In genomic region chr6:26937258-26937657, GRCh38 we compare ENCODE assay signal across 3 cellular contexts.
DNase-seq lines count a peak whose midpoint lies in the region; ATAC-seq, FAIRE-seq and TF ChIP-seq lines count a peak whose summit lies in the region.
"Not testable (repeated sequence)": the region's sequence is repeated elsewhere in the genome, so short reads cannot be mapped to it uniquely, and the experiment has no call there.

No MANE protein-coding gene starts in this region.

- not testable (repeated sequence) for H3K4ac ChIP-seq in IMR-90 (ENCODE audit: low read depth, low read length)

- not testable (repeated sequence) for ATAC-seq in IMR-90 (ENCODE audit: low read depth); K562; HepG2

- H3K4me1 ChIP-seq in IMR-90 (ENCODE audit: control insufficient read depth, insufficient read depth, low read length); K562 (replicated peaks in 1 of 2; ENCODE audit: control insufficient read depth in 2 of 2, insufficient read depth in 2 of 2, low read length in 2 of 2); HepG2 (ENCODE audit: insufficient read depth, low read length): not testable (repeated sequence)

- H3K4me2 ChIP-seq in IMR-90 (ENCODE audit: low read depth, low read length); K562 (ENCODE audit: insufficient read depth, low read length); HepG2 (ENCODE audit: low read depth, low read length): not testable (repeated sequence)

- H3K56ac ChIP-seq in IMR-90 (ENCODE audit: extremely low read depth, insufficient read depth, low read length): not testable (repeated sequence)

- not testable (repeated sequence) for H2BK15ac ChIP-seq in IMR-90 (ENCODE audit: low read depth, low read length)

- H4K5ac ChIP-seq in IMR-90 (ENCODE audit: low read depth, low read length): not testable (repeated sequence)

- not testable (repeated sequence) for H3K27ac ChIP-seq in IMR-90 (ENCODE audit: insufficient read depth, low read length); K562 (ENCODE audit: extremely low read depth, low read depth, low read length); HepG2 (ENCODE audit: extremely low read length, insufficient read depth, low read length)

- not testable (repeated sequence) for H2AK9ac ChIP-seq in IMR-90 (replicated peaks; ENCODE audit: low read depth, low read length, poor library complexity)

- H2AFZ ChIP-seq in IMR-90 (replicated peaks; ENCODE audit: low read length, poor library complexity); K562 (ENCODE audit: low read depth, low read length); HepG2 (ENCODE audit: low read length): not testable (repeated sequence)

- H4K8ac ChIP-seq in IMR-90 (ENCODE audit: low read depth in 2 of 2, low read length in 2 of 2): not testable (repeated sequence)

- not testable (repeated sequence) for BruUV-seq in IMR-90 (replicated peaks; lab: Mats Ljungman, UMichigan); K562 (replicated peaks; lab: Mats Ljungman, UMichigan); HepG2 (replicated peaks; lab: Mats Ljungman, UMichigan)

- not testable (repeated sequence) for H3K27me3 ChIP-seq in IMR-90 (ENCODE audit: control insufficient read depth, insufficient read depth, low read length); K562 (ENCODE audit: control insufficient read depth in 2 of 2, insufficient read depth in 2 of 2, low read length in 2 of 2); HepG2 (ENCODE audit: control insufficient read depth in 1 of 2, insufficient read depth in 2 of 2, low read length in 2 of 2)

- not testable (repeated sequence) for H3K9me3 ChIP-seq in IMR-90 (ENCODE audit: control insufficient read depth, insufficient read depth, low read length); K562 (replicated peaks; ENCODE audit: control insufficient read depth, insufficient read depth, low read depth, low read length); HepG2 (ENCODE audit: low read length)

- not testable (repeated sequence) for H3K9ac ChIP-seq in IMR-90 (ENCODE audit: low read depth, low read length); K562 (ENCODE audit: insufficient read depth in 1 of 2, low read depth in 2 of 2, low read length in 2 of 2); HepG2 (ENCODE audit: insufficient read depth, low read depth, low read length)

- not testable (repeated sequence) for H3K9me1 ChIP-seq in IMR-90 (ENCODE audit: insufficient read depth, low read length); K562 (ENCODE audit: control insufficient read depth, insufficient read depth, low read length)

- not testable (repeated sequence) for H2BK5ac ChIP-seq in IMR-90 (ENCODE audit: low read depth, low read length, poor library complexity, severe bottlenecking)

- DNase-seq in IMR-90; K562 (ENCODE audit: extremely low read depth in 1 of 4, low spot score in 3 of 4); HepG2 (ENCODE audit: low spot score): not testable (repeated sequence)

- not testable (repeated sequence) for H2AK5ac ChIP-seq in IMR-90 (ENCODE audit: low read depth, low read length)

- not testable (repeated sequence) for TF ChIP-seq POLR2A in IMR-90 (IDR thresholded peaks at IDR 0.05; ENCODE audit: low read depth, low read length); K562 (conservative IDR thresholded peaks at IDR 0.05); HepG2 (IDR thresholded peaks at IDR 0.05; ENCODE audit: insufficient read depth in 1 of 2, low read depth in 2 of 2, low read length in 2 of 2)

- in situ Hi-C loops in IMR-90 (cut with MboI; ENCODE audit: low sequenced_read_pairs); K562 (cut with MboI); HepG2 (cut with HindIII; ENCODE audit: extremely low pct_ligation_motif_present, low pct_unique_long_range_greater_than_20kb): not testable (repeated sequence)

- H4K91ac ChIP-seq in IMR-90 (ENCODE audit: insufficient read depth, low read depth, low read length): not testable (repeated sequence)

- H2BK20ac ChIP-seq in IMR-90 (ENCODE audit: low read depth, low read length): not testable (repeated sequence)

- H3K79me2 ChIP-seq in K562 (ENCODE audit: control insufficient read depth, insufficient read depth, low read length); HepG2 (ENCODE audit: insufficient read depth, low read length): not testable (repeated sequence)

- not testable (repeated sequence) for TF ChIP-seq CTCF in IMR-90 (conservative IDR thresholded peaks at IDR 0.05; ENCODE audit: low read depth, low read length); K562 (IDR thresholded peaks at IDR 0.05 in 2 of 3, conservative IDR thresholded peaks at IDR 0.05 in 1 of 3; ENCODE audit: insufficient read depth in 2 of 3, low read depth in 1 of 3, low read length in 3 of 3); HepG2 (CRISPR knock-in tag; IDR thresholded peaks at IDR 0.05)

- not testable (repeated sequence) for H3K23ac ChIP-seq in IMR-90 (ENCODE audit: low read depth, low read length)

- POLR2A ChIA-PET in IMR-90 (lab: Charles Lee; ENCODE audit: unreplicated experiment); K562 (lab: Yijun Ruan, JAX); HepG2 (lab: Yijun Ruan, JAX): not testable (repeated sequence)

- FAIRE-seq in K562 (lab: Jason Lieb, UNC); HepG2 (lab: Jason Lieb, UNC): not testable (repeated sequence)

- not testable (repeated sequence) for TF ChIP-seq RAD21 in IMR-90 (IDR thresholded peaks at IDR 0.05; ENCODE audit: low read length); K562 (CRISPR knock-in tag; conservative IDR thresholded peaks at IDR 0.05 in 1 of 2, IDR thresholded peaks at IDR 0.05 in 1 of 2); HepG2 (CRISPR knock-in tag; IDR thresholded peaks at IDR 0.05)

- H4K20me1 ChIP-seq in IMR-90 (ENCODE audit: insufficient read depth, low read length); K562 (replicated peaks; ENCODE audit: control insufficient read depth, insufficient read depth, low read length); HepG2 (ENCODE audit: insufficient read depth, low read length): not testable (repeated sequence)

- intact Hi-C loops in IMR-90 (cut with micrococcal nuclease); K562 (cut with micrococcal nuclease); HepG2 (cut with micrococcal nuclease; ENCODE audit: unreplicated experiment): not testable (repeated sequence)

- H3K14ac ChIP-seq in IMR-90 (replicated peaks; ENCODE audit: low read depth, low read length): not testable (repeated sequence)

- not testable (repeated sequence) for H3K18ac ChIP-seq in IMR-90 (ENCODE audit: low read depth, low read length)

- not testable (repeated sequence) for H3K4me3 ChIP-seq in IMR-90 (ENCODE audit: insufficient read depth, low read depth, low read length); K562; HepG2 (replicated peaks in 1 of 3; ENCODE audit: insufficient read depth in 1 of 3, low read depth in 2 of 3, low read length in 3 of 3)

- not testable (repeated sequence) for H3K79me1 ChIP-seq in IMR-90 (ENCODE audit: low read depth in 1 of 2, low read length in 2 of 2)

- not testable (repeated sequence) for H2BK120ac ChIP-seq in IMR-90 (ENCODE audit: low read depth, low read length)

- CTCF ChIA-PET in IMR-90 (lab: Yijun Ruan, JAX); K562 (lab: Yijun Ruan, JAX; ENCODE audit: low intra/inter-chr PET ratio); HepG2 (lab: Yijun Ruan, JAX; ENCODE audit: low intra/inter-chr PET ratio, low total read pairs): not testable (repeated sequence)

- H3K36me3 ChIP-seq in IMR-90 (ENCODE audit: control insufficient read depth, insufficient read depth, low read length); K562 (ENCODE audit: control insufficient read depth, insufficient read depth, low read length); HepG2 (replicated peaks in 1 of 2; ENCODE audit: control insufficient read depth in 1 of 2, insufficient read depth in 2 of 2, low read length in 2 of 2): not testable (repeated sequence)

- no CpG with 5 or more reads among the region's 1 CpG for WGBS in IMR-90 (ENCODE audit: extremely low coverage in 2 of 2, insufficient read length in 1 of 2), 2 experiments
- WGBS in K562 (ENCODE audit: insufficient coverage, low coverage, missing lambda C conversion rate): 45% methylated on average over 1 of the region's 1 CpG
- 35% methylated on average over 1 of the region's 1 CpG for WGBS in HepG2 (ENCODE audit: low lambda C conversion rate)

- dilution Hi-C loops in IMR-90 (cut with HindIII; ENCODE audit: low sequenced_read_pairs, unreplicated experiment): not testable (repeated sequence)

- TF ChIP-seq EP300 in K562 (IDR thresholded peaks at IDR 0.05; ENCODE audit: low read length); HepG2 (IDR thresholded peaks at IDR 0.05; ENCODE audit: low read depth in 2 of 2, low read length in 2 of 2); HepG2 (CRISPR knock-in tag; IDR thresholded peaks at IDR 0.05; ENCODE audit: borderline replicate concordance): not testable (repeated sequence)

TF ChIP-seq in IMR-90, 13 proteins besides CTCF, POLR2A, EP300 and RAD21:
- 0 out of 2 replicates have a peak, but pooled peaks have one; percentile 15 for TF ChIP-seq MAFK (IDR thresholded peaks at IDR 0.05; ENCODE audit: low read depth, low read length)

TF ChIP-seq in K562, 482 proteins besides CTCF, POLR2A, EP300 and RAD21:
- TF ChIP-seq C11orf30 (IDR thresholded peaks at IDR 0.05; ENCODE audit: low read depth): 0 out of 2 replicates have a peak, but pooled peaks have one; percentile 6
- peak; percentile 45; the same call in 1 of the 2 replicates for TF ChIP-seq MAFF (IDR thresholded peaks at IDR 0.05; ENCODE audit: low read length)
- TF ChIP-seq MAFK (IDR thresholded peaks at IDR 0.05; ENCODE audit: low read length): peak; percentile 45; the same call in 1 of the 2 replicates

TF ChIP-seq in HepG2, 621 proteins besides CTCF, POLR2A, EP300 and RAD21:
- peak; percentile 58; the same call in 1 of the 2 replicates for TF ChIP-seq MAFF (IDR thresholded peaks at IDR 0.05; ENCODE audit: low read depth, low read length)
- peak; percentile 22 to 75; a peak in 2 of 4 replicates for TF ChIP-seq MAFK (conservative IDR thresholded peaks at IDR 0.05 in 1 of 2, IDR thresholded peaks at IDR 0.05 in 1 of 2; ENCODE audit: low read length in 2 of 2)
